In the genomic region with DNA sequence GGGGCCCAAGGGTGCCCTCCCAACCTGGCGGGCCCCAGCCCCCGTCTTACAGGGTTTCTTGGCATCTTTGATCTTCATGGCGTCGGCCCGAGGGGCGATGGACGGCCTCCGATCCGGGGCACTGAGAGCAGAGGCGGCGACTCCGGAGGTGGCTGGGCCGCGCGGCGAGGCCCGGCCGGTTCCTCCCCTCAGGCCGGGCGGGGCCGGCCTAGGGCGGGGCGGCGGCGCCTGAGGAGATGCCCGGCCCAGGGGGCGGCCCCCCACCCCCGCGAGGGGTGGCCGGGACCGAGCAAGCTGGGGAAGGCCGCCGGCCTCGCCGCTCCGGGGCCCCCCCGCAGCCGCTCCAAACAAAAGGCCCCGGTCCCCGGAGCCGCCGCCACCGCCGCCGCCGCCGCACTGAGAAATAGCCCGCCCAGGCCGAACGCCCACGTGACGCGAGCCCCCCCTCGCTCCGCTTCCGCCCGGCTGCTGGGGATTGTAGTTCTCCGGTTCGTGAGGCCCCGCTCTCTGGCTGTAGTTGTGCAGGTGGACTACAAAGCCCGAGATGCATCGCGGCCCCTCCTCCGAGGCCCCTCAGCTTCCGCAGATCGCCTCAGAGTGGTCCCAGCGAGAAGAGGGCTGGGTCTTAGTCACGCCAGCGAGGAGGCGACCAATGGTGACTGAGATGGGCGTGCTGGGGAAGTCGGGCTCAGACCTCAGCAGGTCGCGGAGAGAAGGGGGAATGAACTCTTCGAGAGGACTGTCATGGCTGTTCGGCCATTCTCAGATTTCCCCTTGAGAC, we compare ENCODE assay signal across 8 cellular contexts.
A peak's percentile ranks its signal among the peaks of the same experiment; 100 is the strongest.
DNase-seq lines count a peak whose midpoint lies in the region; ATAC-seq lines count a peak whose summit lies in the region.

A gene (minus strand): TSS at position 163 of the 781 bp plus-strand sequence. CDS start 85 bp downstream, at position 78.

- ATAC-seq in GM19372 (IDR thresholded peaks at IDR 0.05; ENCODE audit: low read depth, unreplicated experiment) (peak; percentile 93), HG03558 (IDR thresholded peaks at IDR 0.05; ENCODE audit: extremely low read depth, unreplicated experiment) (peak; percentile 88)

- DNase-seq in C1 segment of cervical spinal cord (lab: John Stamatoyannopoulos, UW) (peak; percentile 88 to 100 (median 98)), NCI-H748 treated with DMSO at 0.1 percent for 48 hours (lab: John Stamatoyannopoulos, UW) (peak; percentile 96), dedifferentiated amniotic fluid mesenchymal stem cell (ENCODE audit: extremely low spot score) (peak; percentile 99), left kidney (ENCODE audit: low read depth, low spot score) (peak; percentile 100)
- DNase-seq in activated CD4-positive, alpha-beta T cell treated with anti-CD3 and anti-CD28 coated beads, Interleukin-2, amount 50 U/mL, for 24 hours (ENCODE audit: low read depth in 1 of 2, low spot score in 1 of 2), result peak; percentile 90 to 94
- DNase-seq in stimulated activated CD4-positive, alpha-beta T cell treated with anti-CD3 and anti-CD28 coated beads, Interleukin-2, amount 100 ng/mL, for 24 hours, result peak; percentile 95 to 97

Comparison
In these comparisons a context has a peak if more than half of its experiments do, and no peak if none do; other contexts are left out.
1. Peak in every context shown above with its lines: DNase-seq and ATAC-seq.